29 cellular contexts compared by ENCODE assay signal in genomic region chr3:15967577-15967976, GRCh38.
A peak's percentile ranks its signal among the peaks of the same experiment; 100 is the strongest.
DNase-seq lines count a peak whose midpoint lies in the region; ATAC-seq, FAIRE-seq and TF ChIP-seq lines count a peak whose summit lies in the region.
"Had no signal": no experiment of that assay in that cellular context is flagged by ENCODE, and none has a peak within 500 bp of the region (broad histone marks: within the 10 kb centered on the region; RNA-seq: fewer than 3 reads in every experiment).

No MANE protein-coding gene starts in this region.

- H3K79me2 ChIP-seq in HepG2 (ENCODE audit: insufficient read depth, low read length): no peaks in the 10 kb centered on the region

- CTCF ChIA-PET in HepG2 (lab: Yijun Ruan, JAX; ENCODE audit: low intra/inter-chr PET ratio, low total read pairs): no interaction called here

- DNase-seq in HepG2 (ENCODE audit: low spot score) (peak; percentile 5), right lobe of liver (no peak)
- DNase-seq: 8988T; ACHN; AML-193; BE2C; C1 segment of cervical spinal cord; Caco-2; Calu3; CD4-positive, alpha-beta memory T cell; CD4-positive, alpha-beta T cell; CD4-positive, CD25-positive, alpha-beta regulatory T cell; CD8-positive, alpha-beta memory T cell; CD8-positive, alpha-beta T cell; COR-L47; DMS 273 treated with DMSO at 0.1 percent for 48 hours; DMS153; DMS53; DMS79; DMS79 treated with DMSO at 0.1 percent for 48 hours; DND-41; EL had no signal

- no peak for FAIRE-seq in HepG2 (lab: Jason Lieb, UNC)
- FAIRE-seq: A204.1, A549, D721Med had no signal

- no peaks in the 10 kb centered on the region for H3K27me3 ChIP-seq in HepG2 (ENCODE audit: control insufficient read depth in 1 of 2, insufficient read depth in 2 of 2, low read length in 2 of 2)
- H3K27me3 ChIP-seq in right lobe of liver: no peaks in the 10 kb centered on the region
- H3K27me3 ChIP-seq: BE2C; BLaER1; BLaER1 treated with 17β-estradiol and CSF1 and Interleukin-3, amounts not matched to agents 10 nM and 100 nM had no signal

- H3K4me2 ChIP-seq in HepG2 (ENCODE audit: low read depth, low read length): no peak overlapping the region
- H3K4me2 ChIP-seq: A549; BLaER1; BLaER1 treated with 17β-estradiol and CSF1 and Interleukin-3, amounts not matched to agents 10 nM and 100 nM had no signal

- ATAC-seq in HepG2 (peak; percentile 61), right lobe of liver (no peak)
- ATAC-seq: A549; CD8-positive, alpha-beta T cell had no signal

- H3K4me3 ChIP-seq in HepG2 (replicated peaks in 1 of 3; ENCODE audit: insufficient read depth in 1 of 3, low read depth in 2 of 3, low read length in 3 of 3): no peak overlapping the region
- no peak overlapping the region for H3K4me3 ChIP-seq in right lobe of liver
- H3K4me3 ChIP-seq: A549; BLaER1; BLaER1 treated with 17β-estradiol and CSF1 and Interleukin-3, amounts not matched to agents 10 nM and 100 nM had no signal

- no peak overlapping the region for H3K9ac ChIP-seq in HepG2 (ENCODE audit: insufficient read depth, low read depth, low read length)
- H3K9ac ChIP-seq: BLaER1; BLaER1 treated with 17β-estradiol and CSF1 and Interleukin-3, amounts not matched to agents 10 nM and 100 nM had no signal

- in situ Hi-C loops in HepG2 (cut with HindIII; ENCODE audit: extremely low pct_ligation_motif_present, low pct_unique_long_range_greater_than_20kb): no loop called here

- TF ChIP-seq RAD21 in HepG2 (CRISPR knock-in tag; IDR thresholded peaks at IDR 0.05): no peak

- H3K36me3 ChIP-seq in HepG2 (replicated peaks in 1 of 2; ENCODE audit: control insufficient read depth in 1 of 2, insufficient read depth in 2 of 2, low read length in 2 of 2): no peaks in the 10 kb centered on the region
- H3K36me3 ChIP-seq in right lobe of liver: no peaks in the 10 kb centered on the region
- H3K36me3 ChIP-seq: BE2C; BLaER1; BLaER1 treated with 17β-estradiol and CSF1 and Interleukin-3, amounts not matched to agents 10 nM and 100 nM had no signal

- TF ChIP-seq CTCF in HepG2 (CRISPR knock-in tag; IDR thresholded peaks at IDR 0.05) (no peak), right lobe of liver (IDR thresholded peaks at IDR 0.05) (no peak)

- intact Hi-C loops in HepG2 (cut with micrococcal nuclease; ENCODE audit: unreplicated experiment): no loop called here
- intact Hi-C loops in right lobe of liver (cut with DNase I): no loop called here

- no peak overlapping the region for H3K27ac ChIP-seq in HepG2 (ENCODE audit: extremely low read length, insufficient read depth, low read length)
- no peak overlapping the region for H3K27ac ChIP-seq in right lobe of liver
- H3K27ac ChIP-seq: 22Rv1; A549; BLaER1; BLaER1 treated with 17β-estradiol and CSF1 and Interleukin-3, amounts not matched to agents 10 nM and 100 nM; C4-2B had no signal

- TF ChIP-seq EP300 in HepG2 (IDR thresholded peaks at IDR 0.05; ENCODE audit: low read depth in 2 of 2, low read length in 2 of 2) (peak in 1 of 2 experiments; percentile 19; a peak in 1 of 4 replicates), HepG2 (CRISPR knock-in tag; IDR thresholded peaks at IDR 0.05; ENCODE audit: borderline replicate concordance) (no peak)

- H3K9me3 ChIP-seq in HepG2 (ENCODE audit: low read length) (no peaks in the 10 kb centered on the region), right lobe of liver (no peaks in the 10 kb centered on the region)
- H3K9me3 ChIP-seq: A549, BE2C, BLaER1, Caco-2 had no signal

- POLR2A ChIA-PET in HepG2 (lab: Yijun Ruan, JAX): no interaction called here

- no peak overlapping the region for H2AFZ ChIP-seq in HepG2 (ENCODE audit: low read length)

- no peak for TF ChIP-seq POLR2A in HepG2 (IDR thresholded peaks at IDR 0.05; ENCODE audit: insufficient read depth in 1 of 2, low read depth in 2 of 2, low read length in 2 of 2)
- no peak for TF ChIP-seq POLR2A in right lobe of liver (IDR thresholded peaks at IDR 0.05)

- 11% methylated on average over 3 of the region's 3 CpGs for WGBS in HepG2 (ENCODE audit: low lambda C conversion rate)
- WGBS in right lobe of liver (ENCODE audit: insufficient coverage, low coverage, low lambda C conversion rate, missing lambda C conversion rate): 19% methylated on average over 2 of the region's 3 CpGs

- no peaks in the 10 kb centered on the region for H4K20me1 ChIP-seq in HepG2 (ENCODE audit: insufficient read depth, low read length)
- H4K20me1 ChIP-seq: BLaER1; BLaER1 treated with 17β-estradiol and CSF1 and Interleukin-3, amounts not matched to agents 10 nM and 100 nM had no signal

- no TSS peak for BruUV-seq in HepG2 (replicated peaks; lab: Mats Ljungman, UMichigan)

- H3K4me1 ChIP-seq in HepG2 (ENCODE audit: insufficient read depth, low read length) (peaks cover 14% of the 10 kb centered on the region), right lobe of liver (no peaks in the 10 kb centered on the region)
- H3K4me1 ChIP-seq: A549, BE2C, Caco-2 had no signal

TF ChIP-seq in HepG2, 621 proteins besides CTCF, POLR2A, EP300 and RAD21 (continues in another document):
- TF ChIP-seq HDAC1 (CRISPR knock-in tag; IDR thresholded peaks at IDR 0.05) (0 out of 2 replicates have a peak, but pooled peaks have one; percentile 22), HNF4A (CRISPR knock-in tag; IDR thresholded peaks at IDR 0.05) (peak; percentile 20; the same call in 1 of the 2 replicates), ZNF710 (CRISPR knock-in tag; IDR thresholded peaks at IDR 0.05; ENCODE audit: borderline replicate concordance) (no peak), ZMYM4 (CRISPR knock-in tag; IDR thresholded peaks at IDR 0.05) (peak; percentile 23; the same call in 1 of the 2 replicates), ZNF251 (CRISPR knock-in tag; IDR thresholded peaks at IDR 0.05) (no peak), NCOA2 (CRISPR knock-in tag; IDR thresholded peaks at IDR 0.05) (peak; percentile 43; the same call in 1 of the 2 replicates), MAFF (IDR thresholded peaks at IDR 0.05; ENCODE audit: low read depth, low read length) (no peak), EED (CRISPR knock-in tag; IDR thresholded peaks at IDR 0.05) (no peak), NR0B2 (CRISPR knock-in tag; IDR thresholded peaks at IDR 0.05) (no peak), PAXIP1 (CRISPR knock-in tag; conservative IDR thresholded peaks at IDR 0.05) (0 out of 2 replicates have a peak, but pooled peaks have one; percentile 15), NRL (CRISPR knock-in tag; IDR thresholded peaks at IDR 0.05; ENCODE audit: borderline replicate concordance) (no peak), ZNF256 (CRISPR knock-in tag; conservative IDR thresholded peaks at IDR 0.05) (no peak), HINFP (CRISPR knock-in tag; IDR thresholded peaks at IDR 0.05; ENCODE audit: low read depth) (no peak), POLR2G (IDR thresholded peaks at IDR 0.05; ENCODE audit: low read depth, low read length) (no peak)
